ENCODE assay signal across 3 cellular contexts in genomic region chr17:82246365-82247174, GRCh38.
TF ChIP-seq lines count a peak whose summit lies in the region.

No MANE protein-coding gene starts in this region.

TF ChIP-seq in HCT116, 20 proteins besides CTCF, POLR2A, EP300 and RAD21:
- TF ChIP-seq ZBTB33 (IDR thresholded peaks at IDR 0.05; ENCODE audit: extremely low read depth, insufficient replicate concordance, low read length) (no peak), JUND (IDR thresholded peaks at IDR 0.05) (peak; percentile 74), SIN3A (IDR thresholded peaks at IDR 0.05; ENCODE audit: low read depth) (peak; percentile 57; the same call in 1 of the 2 replicates), EZH2phosphoT487 (IDR thresholded peaks at IDR 0.05; ENCODE audit: borderline replicate concordance) (no peak), FOSL1 (IDR thresholded peaks at IDR 0.05; ENCODE audit: low read depth) (peak; percentile 75), ZFX (IDR thresholded peaks at IDR 0.05) (0 out of 2 replicates have a peak, but pooled peaks have one; percentile 24), MAX (IDR thresholded peaks at IDR 0.05) (peak; percentile 85)
TF ChIP-seq in HCT116: peak in this region for 5.

TF ChIP-seq in K562, 482 proteins besides CTCF, POLR2A, EP300 and RAD21:
- TF ChIP-seq RBBP5 (IDR thresholded peaks at IDR 0.05; ENCODE audit: borderline replicate concordance, insufficient read depth, low read length, poor library complexity, severe bottlenecking) (no peak), ZC3H11A (IDR thresholded peaks at IDR 0.05; ENCODE audit: low read depth, low read length) (no peak), CBX8 (IDR thresholded peaks at IDR 0.05; ENCODE audit: borderline replicate concordance, extremely low read depth, low read depth, low read length, poor library complexity, severe bottlenecking) (no peak), ATF3 (IDR thresholded peaks at IDR 0.05) (peak; percentile 53; the same call in 1 of the 2 replicates), ATF3 (CRISPR knock-in tag; conservative IDR thresholded peaks at IDR 0.05) (no peak), ZNF263 (CRISPR knock-in tag; IDR thresholded peaks at IDR 0.05; ENCODE audit: borderline replicate concordance) (peak; percentile 57; the same call in 1 of the 2 replicates), E2F4 (CRISPR knock-in tag; IDR thresholded peaks at IDR 0.05; ENCODE audit: low read depth) (no peak), FOSL1 (tag; conservative IDR thresholded peaks at IDR 0.05) (peak; percentile 61), ZNF143 (CRISPR knock-in tag; IDR thresholded peaks at IDR 0.05) (no peak), KAT7 (CRISPR knock-in tag; IDR thresholded peaks at IDR 0.05; ENCODE audit: borderline replicate concordance) (no peak), JUNB (CRISPR knock-in tag; conservative IDR thresholded peaks at IDR 0.05) (no peak)

TF ChIP-seq in HepG2, 621 proteins besides CTCF, POLR2A, EP300 and RAD21:
- TF ChIP-seq AFF4 (CRISPR knock-in tag; IDR thresholded peaks at IDR 0.05): 0 out of 2 replicates have a peak, but pooled peaks have one; percentile 45
- no peak for TF ChIP-seq THAP9 (CRISPR knock-in tag; IDR thresholded peaks at IDR 0.05; ENCODE audit: borderline replicate concordance)
- 0 out of 2 replicates have a peak, but pooled peaks have one; percentile 10 for TF ChIP-seq PAF1 (CRISPR knock-in tag; IDR thresholded peaks at IDR 0.05)
- 0 out of 2 replicates have a peak, but pooled peaks have one; percentile 17 for TF ChIP-seq ZFX (CRISPR knock-in tag; IDR thresholded peaks at IDR 0.05; ENCODE audit: low read depth)
- no peak for TF ChIP-seq FOXO1 (CRISPR knock-in tag; IDR thresholded peaks at IDR 0.05)
- 0 out of 2 replicates have a peak, but pooled peaks have one; percentile 10 for TF ChIP-seq ZNF350 (CRISPR knock-in tag; IDR thresholded peaks at IDR 0.05; ENCODE audit: borderline replicate concordance, low read depth)
- TF ChIP-seq NKX3-1 (CRISPR knock-in tag; IDR thresholded peaks at IDR 0.05): no peak
- no peak for TF ChIP-seq ZNF792 (CRISPR knock-in tag; IDR thresholded peaks at IDR 0.05)
- TF ChIP-seq AGO1 (IDR thresholded peaks at IDR 0.05; ENCODE audit: low read depth, low read length, poor library complexity, severe bottlenecking): peak; percentile 43
- TF ChIP-seq STAT6 (CRISPR knock-in tag; IDR thresholded peaks at IDR 0.05; ENCODE audit: borderline replicate concordance): no peak
- no peak for TF ChIP-seq SALL1 (CRISPR knock-in tag; IDR thresholded peaks at IDR 0.05)
- TF ChIP-seq USF2 (IDR thresholded peaks at IDR 0.05; ENCODE audit: low read depth, low read length): no peak
- TF ChIP-seq USF2 (CRISPR knock-in tag; IDR thresholded peaks at IDR 0.05; ENCODE audit: borderline replicate concordance): no peak
- peak; percentile 44 for TF ChIP-seq AGO2 (optimal IDR thresholded peaks at IDR 0.05; ENCODE audit: low read depth, low read length)
- TF ChIP-seq ZMYM3 (CRISPR knock-in tag; IDR thresholded peaks at IDR 0.05): no peak
- TF ChIP-seq ZNF615 (CRISPR knock-in tag; IDR thresholded peaks at IDR 0.05; ENCODE audit: borderline replicate concordance): 0 out of 2 replicates have a peak, but pooled peaks have one; percentile 26
- TF ChIP-seq ZNF839 (CRISPR knock-in tag; IDR thresholded peaks at IDR 0.05; ENCODE audit: borderline replicate concordance): no peak
- no peak for TF ChIP-seq PLRG1 (conservative IDR thresholded peaks at IDR 0.05)
- TF ChIP-seq FOSL2 (CRISPR knock-in tag; IDR thresholded peaks at IDR 0.05): peak; percentile 46; the same call in 1 of the 2 replicates
- TF ChIP-seq POLR2G (IDR thresholded peaks at IDR 0.05; ENCODE audit: low read depth, low read length): peak; percentile 34; the same call in 1 of the 2 replicates
- TF ChIP-seq ZC3H13 (CRISPR knock-in tag; IDR thresholded peaks at IDR 0.05): peak; percentile 70; the same call in 1 of the 2 replicates
- no peak for TF ChIP-seq NR2C2 (CRISPR knock-in tag; IDR thresholded peaks at IDR 0.05; ENCODE audit: borderline replicate concordance)
- TF ChIP-seq REPIN1 (CRISPR knock-in tag; IDR thresholded peaks at IDR 0.05; ENCODE audit: borderline replicate concordance, low read depth): 0 out of 2 replicates have a peak, but pooled peaks have one; percentile 35
- TF ChIP-seq ZNF737 (CRISPR knock-in tag; IDR thresholded peaks at IDR 0.05; ENCODE audit: borderline replicate concordance): no peak
- 0 out of 2 replicates have a peak, but pooled peaks have one; percentile 72 for TF ChIP-seq POLR2AphosphoS2 (IDR thresholded peaks at IDR 0.05; ENCODE audit: low read depth, low read length)
- no peak for TF ChIP-seq POGZ (CRISPR knock-in tag; IDR thresholded peaks at IDR 0.05)
- TF ChIP-seq JUN (CRISPR knock-in tag; IDR thresholded peaks at IDR 0.05): no peak
- TF ChIP-seq AKAP8 (CRISPR knock-in tag; IDR thresholded peaks at IDR 0.05): no peak
- TF ChIP-seq U2AF1 (optimal IDR thresholded peaks at IDR 0.05; ENCODE audit: low read depth, low read length): peak; percentile 50
- no peak for TF ChIP-seq ELF3 (CRISPR knock-in tag; IDR thresholded peaks at IDR 0.05)
- no peak for TF ChIP-seq ZNF547 (CRISPR knock-in tag; IDR thresholded peaks at IDR 0.05)
- peak; percentile 8 for TF ChIP-seq RBM22 (optimal IDR thresholded peaks at IDR 0.05; ENCODE audit: low read length)
- no peak for TF ChIP-seq ZBTB34 (CRISPR knock-in tag; IDR thresholded peaks at IDR 0.05)
TF ChIP-seq in HepG2: peak in this region for 14.
